ENCODE assay signal across 1 cellular context in genomic region chr2:10346929-10347558, GRCh38.
TF ChIP-seq lines count a peak whose summit lies in the region.

No MANE protein-coding gene starts in this region.

TF ChIP-seq in WTC11, 78 proteins besides CTCF, POLR2A, EP300 and RAD21 (continued from another document):
- TF ChIP-seq GTF2I (CRISPR knock-in tag; conservative IDR thresholded peaks at IDR 0.05) (no peak), ATF6 (CRISPR knock-in tag; IDR thresholded peaks at IDR 0.05) (no peak), MYBL2 (CRISPR knock-in tag; IDR thresholded peaks at IDR 0.05) (no peak), GABPB1 (CRISPR knock-in tag; IDR thresholded peaks at IDR 0.05) (no peak), GRHL2 (CRISPR knock-in tag; IDR thresholded peaks at IDR 0.05; ENCODE audit: insufficient replicate concordance, severe bottlenecking) (no peak), NR3C1 (CRISPR knock-in tag; conservative IDR thresholded peaks at IDR 0.05; ENCODE audit: low read depth) (no peak), ZNF532 (CRISPR knock-in tag; IDR thresholded peaks at IDR 0.05; ENCODE audit: borderline replicate concordance) (no peak), ZNF232 (CRISPR knock-in tag; IDR thresholded peaks at IDR 0.05) (no peak), KAT7 (CRISPR knock-in tag; IDR thresholded peaks at IDR 0.05; ENCODE audit: borderline replicate concordance) (no peak)
TF ChIP-seq in WTC11: peak in this region for 0.
